Comparison of ENCODE assay signal across 3 cellular contexts in the genomic region with DNA sequence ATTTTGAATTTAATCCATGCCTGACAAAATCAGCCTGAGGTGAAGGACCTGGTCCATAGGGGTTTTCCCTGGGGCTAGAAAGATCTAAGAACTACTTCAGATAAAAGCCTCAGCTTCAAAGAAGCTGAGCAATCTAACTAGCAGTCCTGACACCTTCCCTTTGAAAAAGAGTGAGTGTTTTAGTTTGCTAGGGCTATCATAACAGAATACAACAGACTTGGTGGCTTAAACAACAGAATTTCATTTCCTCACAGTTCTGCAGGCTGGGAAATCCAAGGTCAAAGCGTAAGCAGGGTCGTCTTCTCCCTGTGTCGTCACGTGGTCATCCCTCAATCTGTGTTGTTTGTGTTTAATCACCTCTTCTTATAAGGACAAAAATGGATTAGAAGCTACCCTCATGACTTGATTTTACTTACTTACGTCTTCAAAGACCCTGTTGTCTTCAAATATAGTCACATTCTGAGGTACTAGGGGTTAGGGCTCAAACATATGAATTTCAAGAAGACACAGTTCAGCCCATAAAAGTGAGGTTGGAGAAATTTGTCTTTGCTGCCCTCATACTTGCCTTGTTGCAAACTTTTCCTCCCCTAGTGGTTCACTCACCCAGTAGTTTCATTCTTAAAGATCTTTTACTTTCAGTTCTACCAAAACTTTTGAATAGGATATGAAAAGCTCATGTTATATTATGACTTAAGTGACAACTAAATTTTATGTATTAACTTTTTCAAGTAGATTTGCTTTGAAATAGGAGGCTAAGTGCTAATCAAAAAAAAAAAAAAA.
TF ChIP-seq lines count a peak whose summit lies in the region.

No MANE protein-coding gene starts in this region.

TF ChIP-seq in SK-N-SH, 30 proteins besides CTCF, POLR2A, EP300 and RAD21 (continued from another document):
- TF ChIP-seq CHD2 (IDR thresholded peaks at IDR 0.05; ENCODE audit: low read length, partially characterized antibody): no peak
- TF ChIP-seq FOXJ3 (CRISPR knock-in tag; IDR thresholded peaks at IDR 0.05): no peak
- TF ChIP-seq NRF1 (IDR thresholded peaks at IDR 0.05; ENCODE audit: low read depth, low read length): no peak
- TF ChIP-seq FOSL2 (IDR thresholded peaks at IDR 0.05; ENCODE audit: borderline replicate concordance, low read depth): no peak
- no peak for TF ChIP-seq GABPA (IDR thresholded peaks at IDR 0.05; ENCODE audit: low read depth)
TF ChIP-seq in SK-N-SH: peak in this region for 0.

TF ChIP-seq in SK-N-SH treated with all-trans-retinoic acid at 6 μM for 48 hours, 23 proteins besides CTCF, POLR2A, EP300 and RAD21:
- TF ChIP-seq, protein P1, sequence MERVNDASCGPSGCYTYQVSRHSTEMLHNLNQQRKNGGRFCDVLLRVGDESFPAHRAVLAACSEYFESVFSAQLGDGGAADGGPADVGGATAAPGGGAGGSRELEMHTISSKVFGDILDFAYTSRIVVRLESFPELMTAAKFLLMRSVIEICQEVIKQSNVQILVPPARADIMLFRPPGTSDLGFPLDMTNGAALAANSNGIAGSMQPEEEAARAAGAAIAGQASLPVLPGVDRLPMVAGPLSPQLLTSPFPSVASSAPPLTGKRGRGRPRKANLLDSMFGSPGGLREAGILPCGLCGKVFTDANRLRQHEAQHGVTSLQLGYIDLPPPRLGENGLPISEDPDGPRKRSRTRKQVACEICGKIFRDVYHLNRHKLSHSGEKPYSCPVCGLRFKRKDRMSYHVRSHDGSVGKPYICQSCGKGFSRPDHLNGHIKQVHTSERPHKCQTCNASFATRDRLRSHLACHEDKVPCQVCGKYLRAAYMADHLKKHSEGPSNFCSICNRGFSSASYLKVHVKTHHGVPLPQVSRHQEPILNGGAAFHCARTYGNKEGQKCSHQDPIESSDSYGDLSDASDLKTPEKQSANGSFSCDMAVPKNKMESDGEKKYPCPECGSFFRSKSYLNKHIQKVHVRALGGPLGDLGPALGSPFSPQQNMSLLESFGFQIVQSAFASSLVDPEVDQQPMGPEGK (CRISPR knock-in tag; IDR thresholded peaks at IDR 0.05; ENCODE audit: borderline replicate concordance): no peak
- TF ChIP-seq ISL1 (CRISPR knock-in tag; IDR thresholded peaks at IDR 0.05): no peak
- TF ChIP-seq TOX (CRISPR knock-in tag; IDR thresholded peaks at IDR 0.05; ENCODE audit: borderline replicate concordance): no peak
- no peak for TF ChIP-seq ZNF565 (CRISPR knock-in tag; conservative IDR thresholded peaks at IDR 0.05; ENCODE audit: low read depth)
- TF ChIP-seq BACH2 (CRISPR knock-in tag; IDR thresholded peaks at IDR 0.05; ENCODE audit: borderline replicate concordance): no peak
- TF ChIP-seq ZFP3 (CRISPR knock-in tag; IDR thresholded peaks at IDR 0.05): no peak
- TF ChIP-seq ARNTL (CRISPR knock-in tag; IDR thresholded peaks at IDR 0.05; ENCODE audit: borderline replicate concordance, low read depth): no peak
- TF ChIP-seq, protein P2, sequence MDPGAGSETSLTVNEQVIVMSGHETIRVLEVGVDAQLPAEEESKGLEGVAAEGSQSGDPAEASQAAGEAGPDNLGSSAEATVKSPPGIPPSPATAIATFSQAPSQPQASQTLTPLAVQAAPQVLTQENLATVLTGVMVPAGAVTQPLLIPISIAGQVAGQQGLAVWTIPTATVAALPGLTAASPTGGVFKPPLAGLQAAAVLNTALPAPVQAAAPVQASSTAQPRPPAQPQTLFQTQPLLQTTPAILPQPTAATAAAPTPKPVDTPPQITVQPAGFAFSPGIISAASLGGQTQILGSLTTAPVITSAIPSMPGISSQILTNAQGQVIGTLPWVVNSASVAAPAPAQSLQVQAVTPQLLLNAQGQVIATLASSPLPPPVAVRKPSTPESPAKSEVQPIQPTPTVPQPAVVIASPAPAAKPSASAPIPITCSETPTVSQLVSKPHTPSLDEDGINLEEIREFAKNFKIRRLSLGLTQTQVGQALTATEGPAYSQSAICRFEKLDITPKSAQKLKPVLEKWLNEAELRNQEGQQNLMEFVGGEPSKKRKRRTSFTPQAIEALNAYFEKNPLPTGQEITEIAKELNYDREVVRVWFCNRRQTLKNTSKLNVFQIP (CRISPR knock-in tag; IDR thresholded peaks at IDR 0.05; ENCODE audit: borderline replicate concordance, low read depth): no peak
- TF ChIP-seq ZNF8 (CRISPR knock-in tag; IDR thresholded peaks at IDR 0.05): no peak
- no peak for TF ChIP-seq CSRNP3 (CRISPR knock-in tag; IDR thresholded peaks at IDR 0.05)
- TF ChIP-seq ESRRG (CRISPR knock-in tag; IDR thresholded peaks at IDR 0.05): no peak
- TF ChIP-seq PPARA (CRISPR knock-in tag; IDR thresholded peaks at IDR 0.05; ENCODE audit: borderline replicate concordance): no peak
- TF ChIP-seq ZC3H10 (CRISPR knock-in tag; IDR thresholded peaks at IDR 0.05): no peak
- TF ChIP-seq GLIS3 (CRISPR knock-in tag; IDR thresholded peaks at IDR 0.05): no peak
- TF ChIP-seq ZFP30 (CRISPR knock-in tag; IDR thresholded peaks at IDR 0.05): no peak
- TF ChIP-seq, protein P3, sequence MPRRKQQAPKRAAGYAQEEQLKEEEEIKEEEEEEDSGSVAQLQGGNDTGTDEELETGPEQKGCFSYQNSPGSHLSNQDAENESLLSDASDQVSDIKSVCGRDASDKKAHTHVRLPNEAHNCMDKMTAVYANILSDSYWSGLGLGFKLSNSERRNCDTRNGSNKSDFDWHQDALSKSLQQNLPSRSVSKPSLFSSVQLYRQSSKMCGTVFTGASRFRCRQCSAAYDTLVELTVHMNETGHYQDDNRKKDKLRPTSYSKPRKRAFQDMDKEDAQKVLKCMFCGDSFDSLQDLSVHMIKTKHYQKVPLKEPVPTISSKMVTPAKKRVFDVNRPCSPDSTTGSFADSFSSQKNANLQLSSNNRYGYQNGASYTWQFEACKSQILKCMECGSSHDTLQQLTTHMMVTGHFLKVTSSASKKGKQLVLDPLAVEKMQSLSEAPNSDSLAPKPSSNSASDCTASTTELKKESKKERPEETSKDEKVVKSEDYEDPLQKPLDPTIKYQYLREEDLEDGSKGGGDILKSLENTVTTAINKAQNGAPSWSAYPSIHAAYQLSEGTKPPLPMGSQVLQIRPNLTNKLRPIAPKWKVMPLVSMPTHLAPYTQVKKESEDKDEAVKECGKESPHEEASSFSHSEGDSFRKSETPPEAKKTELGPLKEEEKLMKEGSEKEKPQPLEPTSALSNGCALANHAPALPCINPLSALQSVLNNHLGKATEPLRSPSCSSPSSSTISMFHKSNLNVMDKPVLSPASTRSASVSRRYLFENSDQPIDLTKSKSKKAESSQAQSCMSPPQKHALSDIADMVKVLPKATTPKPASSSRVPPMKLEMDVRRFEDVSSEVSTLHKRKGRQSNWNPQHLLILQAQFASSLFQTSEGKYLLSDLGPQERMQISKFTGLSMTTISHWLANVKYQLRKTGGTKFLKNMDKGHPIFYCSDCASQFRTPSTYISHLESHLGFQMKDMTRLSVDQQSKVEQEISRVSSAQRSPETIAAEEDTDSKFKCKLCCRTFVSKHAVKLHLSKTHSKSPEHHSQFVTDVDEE (CRISPR knock-in tag; IDR thresholded peaks at IDR 0.05): no peak

TF ChIP-seq in WTC11, 78 proteins besides CTCF, POLR2A, EP300 and RAD21 (continued from another document):
- TF ChIP-seq, protein P4, sequence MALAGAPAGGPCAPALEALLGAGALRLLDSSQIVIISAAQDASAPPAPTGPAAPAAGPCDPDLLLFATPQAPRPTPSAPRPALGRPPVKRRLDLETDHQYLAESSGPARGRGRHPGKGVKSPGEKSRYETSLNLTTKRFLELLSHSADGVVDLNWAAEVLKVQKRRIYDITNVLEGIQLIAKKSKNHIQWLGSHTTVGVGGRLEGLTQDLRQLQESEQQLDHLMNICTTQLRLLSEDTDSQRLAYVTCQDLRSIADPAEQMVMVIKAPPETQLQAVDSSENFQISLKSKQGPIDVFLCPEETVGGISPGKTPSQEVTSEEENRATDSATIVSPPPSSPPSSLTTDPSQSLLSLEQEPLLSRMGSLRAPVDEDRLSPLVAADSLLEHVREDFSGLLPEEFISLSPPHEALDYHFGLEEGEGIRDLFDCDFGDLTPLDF (CRISPR knock-in tag; IDR thresholded peaks at IDR 0.05): no peak
- TF ChIP-seq ZNF232 (CRISPR knock-in tag; IDR thresholded peaks at IDR 0.05): no peak
- TF ChIP-seq IRF1 (CRISPR knock-in tag; IDR thresholded peaks at IDR 0.05): no peak
- no peak for TF ChIP-seq ATF3 (CRISPR knock-in tag; conservative IDR thresholded peaks at IDR 0.05)
- TF ChIP-seq E2F4 (CRISPR knock-in tag; IDR thresholded peaks at IDR 0.05; ENCODE audit: borderline replicate concordance, low read depth): no peak
- TF ChIP-seq, protein P5, sequence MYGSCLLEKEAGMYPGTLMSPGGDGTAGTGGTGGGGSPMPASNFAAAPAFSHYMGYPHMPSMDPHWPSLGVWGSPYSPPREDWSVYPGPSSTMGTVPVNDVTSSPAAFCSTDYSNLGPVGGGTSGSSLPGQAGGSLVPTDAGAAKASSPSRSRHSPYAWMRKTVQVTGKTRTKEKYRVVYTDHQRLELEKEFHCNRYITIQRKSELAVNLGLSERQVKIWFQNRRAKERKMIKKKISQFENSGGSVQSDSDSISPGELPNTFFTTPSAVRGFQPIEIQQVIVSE (CRISPR knock-in tag; IDR thresholded peaks at IDR 0.05; ENCODE audit: borderline replicate concordance): no peak
- TF ChIP-seq ZNF671 (CRISPR knock-in tag; IDR thresholded peaks at IDR 0.05): no peak
- no peak for TF ChIP-seq JUN (CRISPR knock-in tag; IDR thresholded peaks at IDR 0.05)
- no peak for TF ChIP-seq KAT7 (CRISPR knock-in tag; IDR thresholded peaks at IDR 0.05; ENCODE audit: borderline replicate concordance)
- TF ChIP-seq NFATC4 (CRISPR knock-in tag; IDR thresholded peaks at IDR 0.05): no peak
